ENCODE assay signal across 1 cellular context in genomic region chr1:45282346-45282745, GRCh38.
TF ChIP-seq lines count a peak whose summit lies in the region.

No MANE protein-coding gene starts in this region.

TF ChIP-seq in HepG2, 621 proteins besides CTCF, POLR2A, EP300 and RAD21:
- TF ChIP-seq ZC3H13 (CRISPR knock-in tag; IDR thresholded peaks at IDR 0.05) (no peak), IRF9 (CRISPR knock-in tag; IDR thresholded peaks at IDR 0.05; ENCODE audit: borderline replicate concordance) (no peak), CEBPB (IDR thresholded peaks at IDR 0.05; ENCODE audit: borderline replicate concordance, low read depth, low read length) (no peak), SMARCE1 (IDR thresholded peaks at IDR 0.05; ENCODE audit: borderline replicate concordance) (no peak), PAXIP1 (CRISPR knock-in tag; conservative IDR thresholded peaks at IDR 0.05) (no peak), ZNF530 (CRISPR knock-in tag; IDR thresholded peaks at IDR 0.05; ENCODE audit: low read depth) (no peak), SMAD9 (CRISPR knock-in tag; IDR thresholded peaks at IDR 0.05) (no peak), TEAD3 (CRISPR knock-in tag; optimal IDR thresholded peaks at IDR 0.05; ENCODE audit: borderline replicate concordance) (no peak), PTBP1 (IDR thresholded peaks at IDR 0.05; ENCODE audit: low read depth, low read length, poor library complexity, severe bottlenecking) (no peak), ATF6 (CRISPR knock-in tag; conservative IDR thresholded peaks at IDR 0.05) (no peak), RCOR2 (CRISPR knock-in tag; IDR thresholded peaks at IDR 0.05) (no peak), TFE3 (CRISPR knock-in tag; IDR thresholded peaks at IDR 0.05) (no peak), PLSCR1 (CRISPR knock-in tag; IDR thresholded peaks at IDR 0.05; ENCODE audit: borderline replicate concordance) (no peak), ZNF766 (CRISPR knock-in tag; IDR thresholded peaks at IDR 0.05; ENCODE audit: borderline replicate concordance) (no peak), ZNF280D (CRISPR knock-in tag; IDR thresholded peaks at IDR 0.05) (no peak), ZNF841 (CRISPR knock-in tag; IDR thresholded peaks at IDR 0.05; ENCODE audit: borderline replicate concordance) (no peak), ZNF557 (CRISPR knock-in tag; IDR thresholded peaks at IDR 0.05) (no peak), TAF15 (IDR thresholded peaks at IDR 0.05; ENCODE audit: low read depth, low read length, poor library complexity, severe bottlenecking) (no peak)
